In genomic region chr2:143926731-143927130, GRCh38 we compare ENCODE assay signal across 16 cellular contexts.
DNase-seq lines count a peak whose midpoint lies in the region; ATAC-seq, FAIRE-seq and TF ChIP-seq lines count a peak whose summit lies in the region.
"Had no signal": no experiment of that assay in that cellular context is flagged by ENCODE, and none has a peak within 500 bp of the region (broad histone marks: within the 10 kb centered on the region; RNA-seq: fewer than 3 reads in every experiment).

No MANE protein-coding gene starts in this region.

- peak overlapping the region; percentile 25 for H3K27ac ChIP-seq in OCI-LY3 (ENCODE audit: low read length)
- H3K27ac ChIP-seq: BLaER1 had no signal

- H3K9me3 ChIP-seq in OCI-LY3 (ENCODE audit: insufficient read depth, low read length), result 0 out of 2 replicates have a peak, but pooled peaks cover 4% of the 10 kb centered on the region
- H3K9me3 ChIP-seq in mucosa of descending colon, result no peaks in the 10 kb centered on the region
- H3K9me3 ChIP-seq: BLaER1, Caco-2 had no signal

- H3K9ac ChIP-seq in OCI-LY3 (ENCODE audit: low read length), result no peak overlapping the region
- H3K9ac ChIP-seq: BLaER1 had no signal

- ATAC-seq in left lobe of liver, result peak; percentile 52
- ATAC-seq in mucosa of descending colon, result peak; percentile 46
- no peak for ATAC-seq in GM18870 (IDR thresholded peaks at IDR 0.05; ENCODE audit: unreplicated experiment)
- ATAC-seq: HCT116 had no signal

- H3K4me3 ChIP-seq in OCI-LY3 (ENCODE audit: low read length) (no peak overlapping the region), mucosa of descending colon (no peak overlapping the region)
- H3K4me3 ChIP-seq: BLaER1 had no signal

- 0 out of 2 replicates have a peak overlapping the region, but pooled peaks have one; percentile 6 for H2AFZ ChIP-seq in OCI-LY3 (ENCODE audit: low read depth, low read length)

- no peaks in the 10 kb centered on the region for H3K27me3 ChIP-seq in OCI-LY3 (ENCODE audit: low read depth, low read length)
- H3K27me3 ChIP-seq: BLaER1 had no signal

- intact Hi-C loops in mucosa of descending colon (cut with DNase I, micrococcal nuclease), result no loop called here

- FAIRE-seq in GM19239 (lab: Jason Lieb, UNC), result peak; percentile 44
- FAIRE-seq: GM12892 had no signal

- H3K4me2 ChIP-seq in OCI-LY3 (ENCODE audit: low read length), result no peak overlapping the region
- H3K4me2 ChIP-seq: BLaER1 had no signal

- DNase-seq in GM19239 (ENCODE audit: insufficient read length, low spot score), result no peak
- DNase-seq in left lobe of liver (ENCODE audit: low spot score), result no peak
- DNase-seq in mucosa of descending colon, result no peak
- no peak for DNase-seq in NCI-H748 (lab: John Stamatoyannopoulos, UW; ENCODE audit: unreplicated experiment)
- no peak for DNase-seq in central memory CD4-positive, alpha-beta T cell
- DNase-seq: 8988T; AML-193; Caco-2; CD8-positive, alpha-beta memory T cell; DND-41; GDM1 had no signal

- H3K36me3 ChIP-seq in OCI-LY3 (replicated peaks; ENCODE audit: low read depth, low read length), result peaks cover 19% of the 10 kb centered on the region
- no peaks in the 10 kb centered on the region for H3K36me3 ChIP-seq in mucosa of descending colon (ENCODE audit: low read depth)
- H3K36me3 ChIP-seq: BLaER1 had no signal

- H3K4me1 ChIP-seq in OCI-LY3 (ENCODE audit: low read length) (peaks cover 49% of the 10 kb centered on the region), mucosa of descending colon (ENCODE audit: low read depth) (no peaks in the 10 kb centered on the region)
- H3K4me1 ChIP-seq: BLaER1 had no signal

- H4K20me1 ChIP-seq in OCI-LY3 (ENCODE audit: insufficient read depth, low read length), result no peaks in the 10 kb centered on the region
- H4K20me1 ChIP-seq: BLaER1 had no signal

- H3K79me2 ChIP-seq in OCI-LY3 (ENCODE audit: low read length), result no peaks in the 10 kb centered on the region

- TF ChIP-seq CTCF in OCI-LY3 (IDR thresholded peaks at IDR 0.05; ENCODE audit: low read depth, low read length) (no peak), mucosa of descending colon (IDR thresholded peaks at IDR 0.05) (no peak)
